1 cellular context compared by ENCODE assay signal in genomic region chr1:224045556-224045955, GRCh38.
TF ChIP-seq lines count a peak whose summit lies in the region.

No MANE protein-coding gene starts in this region.

TF ChIP-seq in GM23338, 12 proteins besides CTCF, POLR2A, EP300 and RAD21 (continued from another document):
- TF ChIP-seq ZNF462 (CRISPR knock-in tag; IDR thresholded peaks at IDR 0.05) (no peak), ZNF331 (CRISPR knock-in tag; IDR thresholded peaks at IDR 0.05; ENCODE audit: low read depth) (no peak), EZH2 (IDR thresholded peaks at IDR 0.05; ENCODE audit: low read depth, unreplicated experiment) (no peak), EZH2phosphoT487 (IDR thresholded peaks at IDR 0.05; ENCODE audit: unreplicated experiment) (no peak), ZNF114 (CRISPR knock-in tag; IDR thresholded peaks at IDR 0.05) (no peak), NANOG (IDR thresholded peaks at IDR 0.05; ENCODE audit: borderline replicate concordance) (no peak), REST (IDR thresholded peaks at IDR 0.05; ENCODE audit: unreplicated experiment) (no peak)
